ENCODE assay signal across 12 cellular contexts in genomic region chr16:79651363-79651762, GRCh38. TPM values are rescaled to one million over a fixed set of nuclear protein-coding genes. Genes with fewer than 3 reads are reported as not detected.
DNase-seq lines count a peak whose midpoint lies in the region; ATAC-seq and TF ChIP-seq lines count a peak whose summit lies in the region.
"Had no signal": no experiment of that assay in that cellular context is flagged by ENCODE, and none has a peak within 500 bp of the region (broad histone marks: within the 10 kb centered on the region; RNA-seq: fewer than 3 reads in every experiment).

No MANE protein-coding gene starts in this region.

- H3K4me3 ChIP-seq in epithelial cell of esophagus (ENCODE audit: low read length) (no peak overlapping the region), thyroid gland (replicated peaks in 1 of 3) (no peak overlapping the region), BE2C (ENCODE audit: low read depth, low read length) (no peak overlapping the region), testis (no peak overlapping the region)

- H3K4me1 ChIP-seq in thyroid gland (peaks cover 36 to 41% of the 10 kb centered on the region in 2 donors), BE2C (no peaks in the 10 kb centered on the region), testis (no peaks in the 10 kb centered on the region)

- WGBS in thyroid gland, 2 donors = 25 to 39% methylated on average over 4 to 7 of the region's 7 CpGs
- WGBS in testis, 2 donors = 78 to 88% methylated on average over 6 to 7 of the region's 7 CpGs

- H3K36me3 Mint-ChIP-seq in activated T-cell treated with anti-CD3 and anti-CD28 coated beads, Interleukin-2, amount 50 U/mL, for 72 hours (ENCODE audit: insufficient read depth in 2 of 2) = no peaks in the 10 kb centered on the region

- no peak for ATAC-seq in activated T-cell treated with anti-CD3 and anti-CD28 coated beads, Interleukin-2, amount 50 U/mL, for 72 hours (replicated peaks in 1 of 2)

- H3K27me3 ChIP-seq in thyroid gland = no peaks in the 10 kb centered on the region
- H3K27me3 ChIP-seq in BE2C = no peaks in the 10 kb centered on the region
- no peaks in the 10 kb centered on the region for H3K27me3 ChIP-seq in testis

- no peaks in the 10 kb centered on the region for H3K4me1 Mint-ChIP-seq in activated T-cell treated with anti-CD3 and anti-CD28 coated beads, Interleukin-2, amount 50 U/mL, for 72 hours (ENCODE audit: low read depth)

- TF ChIP-seq CTCF in epithelial cell of esophagus (IDR thresholded peaks at IDR 0.05; ENCODE audit: insufficient read depth, low read depth, low read length, missing control alignments) (no peak), thyroid gland (IDR thresholded peaks at IDR 0.05) (no peak), BE2C (IDR thresholded peaks at IDR 0.05; ENCODE audit: low read depth, low read length) (no peak), testis (IDR thresholded peaks at IDR 0.05) (no peak)

- H3K27me3 Mint-ChIP-seq in activated T-cell treated with anti-CD3 and anti-CD28 coated beads, Interleukin-2, amount 50 U/mL, for 72 hours (ENCODE audit: low read depth) = no peaks in the 10 kb centered on the region

- H3K9me3 ChIP-seq in thyroid gland (no peaks in the 10 kb centered on the region), BE2C (no peaks in the 10 kb centered on the region; the same call in 1 of the 2 replicates), testis (no peaks in the 10 kb centered on the region)

- intact Hi-C loops in thyroid gland (cut with DNase I) = loop anchor here (10.0 kb wide), 1 partner anchor 63 kb away; no protein-coding TSS in a partner anchor
- intact Hi-C loops in testis (cut with DNase I; ENCODE audit: low total_unique reads) = no loop called here

- peak; percentile 72 for DNase-seq in M059J (ENCODE audit: low read depth)
- DNase-seq in epithelial cell of esophagus (ENCODE audit: low read depth) = peak; percentile 89
- DNase-seq in kidney tubule cell (ENCODE audit: low spot score) = peak; percentile 65
- peak; percentile 84 to 85 for DNase-seq in thyroid gland
- DNase-seq in activated T-cell treated with anti-CD3 and anti-CD28 coated beads, Interleukin-2, amount 50 U/mL, for 72 hours = no peak
- DNase-seq in BE2C = no peak
- no peak for DNase-seq in stimulated activated CD4-positive, alpha-beta T cell treated with anti-CD3 and anti-CD28 coated beads, Interleukin-15, amount 100 ng/mL, for 24 hours
- DNase-seq in testis = no peak
- DNase-seq: DMS153, NCI-H1105 treated with DMSO at 0.1 percent for 48 hours, OCI-M1 had no signal

- TF ChIP-seq POLR2A in thyroid gland (IDR thresholded peaks at IDR 0.05) (peak in 1 of 2 donors; percentile 8), testis (IDR thresholded peaks at IDR 0.05) (no peak)

- no peak overlapping the region for H3K4me3 Mint-ChIP-seq in activated T-cell treated with anti-CD3 and anti-CD28 coated beads, Interleukin-2, amount 50 U/mL, for 72 hours

- no peak overlapping the region for H3K27ac Mint-ChIP-seq in activated T-cell treated with anti-CD3 and anti-CD28 coated beads, Interleukin-2, amount 50 U/mL, for 72 hours

- no peaks in the 10 kb centered on the region for H3K36me3 ChIP-seq in thyroid gland
- H3K36me3 ChIP-seq in BE2C = no peaks in the 10 kb centered on the region
- no peaks in the 10 kb centered on the region for H3K36me3 ChIP-seq in testis (ENCODE audit: low read depth, missing control alignments)

- no peak overlapping the region for H3K27ac ChIP-seq in thyroid gland
- H3K27ac ChIP-seq in testis = no peak overlapping the region
- H3K27ac ChIP-seq: VCaP had no signal

- H3K9me3 Mint-ChIP-seq in activated T-cell treated with anti-CD3 and anti-CD28 coated beads, Interleukin-2, amount 50 U/mL, for 72 hours = peaks cover 0 to 1% of the 10 kb centered on the region in 2 donors

RNA-seq across cellular contexts. Expression of gene MAF, which starts 50.8 kb away (rescaled TPM):
- 0.39 TPM in 1 of 2 replicates, not detected in the other for total RNA-seq in M059J (2014; rRNA removed; shearing (Covaris generic))
- total RNA-seq in thyroid gland (100 to 1,000 TPM in 1 of 4 donors, 10 to 100 TPM in 3; 59.7 to 158 (median 67.1) TPM), testis (100 to 1,000 TPM in 1 of 2 donors, 10 to 100 TPM in 1; 84.6 to 112 TPM)
- total RNA-seq in activated T-cell treated with anti-CD3 and anti-CD28 coated beads, Interleukin-2, amount 50 U/mL, for 72 hours = 100 to 1,000 TPM in 1 of 2 donors, 10 to 100 TPM in 1; 46.7 to 208 TPM
- not detected for polyA plus RNA-seq in BE2C (2012; ENCODE audit: insufficient read depth, insufficient read length, low read depth)
- 22.0 TPM for polyA plus RNA-seq in testis (ENCODE audit: insufficient read depth, low read depth, low replicate concordance)

Comparison
In these comparisons a context has a peak if more than half of its experiments do, and no peak if none do; other contexts are left out.
1. DNase-seq: peak in M059J (single experiment), epithelial cell of esophagus (single experiment), kidney tubule cell (single experiment) and thyroid gland (2 of 2); none in activated T-cell treated with anti-CD3 and anti-CD28 coated beads, Interleukin-2, amount 50 U/mL, for 72 hours (0 of 2), BE2C (single experiment), stimulated activated CD4-positive, alpha-beta T cell treated with anti-CD3 and anti-CD28 coated beads, Interleukin-15, amount 100 ng/mL, for 24 hours (single experiment) and testis (single experiment).
2. RNA of gene MAF, which starts 50.8 kb away (total RNA-seq): 46.7 to 208 TPM in activated T-cell treated with anti-CD3 and anti-CD28 coated beads, Interleukin-2, amount 50 U/mL, for 72 hours, 84.6 to 112 TPM in testis and 59.7 to 158 TPM in thyroid gland; 0.39 TPM in M059J; every median in the first group is over 10 times any median in the second.